8 cellular contexts compared by ENCODE assay signal in the genomic region with DNA sequence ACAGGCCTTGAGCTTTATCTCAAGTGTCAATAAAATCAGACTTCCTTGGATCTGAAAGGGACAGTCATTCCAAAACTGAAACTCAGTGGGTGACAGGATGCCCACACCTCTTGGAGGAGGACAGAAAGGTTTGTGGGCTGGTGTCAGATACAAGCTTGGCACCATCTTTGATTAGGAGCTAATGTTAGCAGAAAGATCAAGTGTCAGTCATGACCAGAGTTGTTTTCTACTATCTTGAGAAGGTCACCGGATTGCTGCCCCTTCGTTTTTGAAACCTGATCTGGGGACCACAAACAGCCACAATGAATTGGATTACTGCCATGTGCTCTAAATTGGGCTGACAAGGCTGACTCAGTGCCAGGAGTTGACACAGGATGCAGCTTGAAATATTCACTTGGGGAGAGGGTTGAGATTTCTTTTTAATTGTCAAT.
A peak's percentile ranks its signal among the peaks of the same experiment; 100 is the strongest.
DNase-seq lines count a peak whose midpoint lies in the region; ATAC-seq and TF ChIP-seq lines count a peak whose summit lies in the region.

No MANE protein-coding gene starts in this region.

- no peak for TF ChIP-seq CTCF in omental fat pad (IDR thresholded peaks at IDR 0.05)

- intact Hi-C loops in activated naive CD4-positive, alpha-beta T cell treated with anti-CD3 and anti-CD28 coated beads for 36 hours (cut with micrococcal nuclease) = loop anchor here (2.0 to 5.0 kb wide), 3 partner anchors 450 to 779 kb away; no protein-coding TSS in a partner anchor

- H3K27ac Mint-ChIP-seq in activated naive CD4-positive, alpha-beta T cell treated with anti-CD3 and anti-CD28 coated beads for 36 hours = no peak overlapping the region
- no peak overlapping the region for H3K27ac Mint-ChIP-seq in activated CD4-positive, alpha-beta memory T cell treated with anti-CD3 and anti-CD28 coated beads, Interleukin-2, amount 10 ng/mL, durations not matched to agents 7 days and 5 days
- H3K27ac Mint-ChIP-seq in immature natural killer cell = peak overlapping the region in 4 of 6 donors; percentile 12 to 73 (median 50)

- H3K9me3 Mint-ChIP-seq in activated naive CD4-positive, alpha-beta T cell treated with anti-CD3 and anti-CD28 coated beads for 36 hours = no peaks in the 10 kb centered on the region
- H3K9me3 Mint-ChIP-seq in activated CD4-positive, alpha-beta memory T cell treated with anti-CD3 and anti-CD28 coated beads, Interleukin-2, amount 10 ng/mL, durations not matched to agents 7 days and 5 days = no peaks in the 10 kb centered on the region
- H3K9me3 Mint-ChIP-seq in immature natural killer cell = no peaks in the 10 kb centered on the region

- no peaks in the 10 kb centered on the region for H3K27me3 Mint-ChIP-seq in activated naive CD4-positive, alpha-beta T cell treated with anti-CD3 and anti-CD28 coated beads for 36 hours (ENCODE audit: low read depth)
- peaks cover 2% of the 10 kb centered on the region for H3K27me3 Mint-ChIP-seq in activated CD4-positive, alpha-beta memory T cell treated with anti-CD3 and anti-CD28 coated beads, Interleukin-2, amount 10 ng/mL, durations not matched to agents 7 days and 5 days
- peaks cover 0 to 2% (median 1%) of the 10 kb centered on the region in 3 donors for H3K27me3 Mint-ChIP-seq in immature natural killer cell (ENCODE audit: low read depth in 3 of 3)

- no peaks in the 10 kb centered on the region for H3K36me3 Mint-ChIP-seq in activated naive CD4-positive, alpha-beta T cell treated with anti-CD3 and anti-CD28 coated beads for 36 hours (ENCODE audit: low read depth)
- H3K36me3 Mint-ChIP-seq in activated CD4-positive, alpha-beta memory T cell treated with anti-CD3 and anti-CD28 coated beads, Interleukin-2, amount 10 ng/mL, durations not matched to agents 7 days and 5 days (ENCODE audit: low read depth) = no peaks in the 10 kb centered on the region
- H3K36me3 Mint-ChIP-seq in immature natural killer cell = no peaks in the 10 kb centered on the region

- ATAC-seq in omental fat pad (ENCODE audit: low FRiP score) (no peak), esophagus mucosa (no peak)

- no peaks in the 10 kb centered on the region for H3K4me1 Mint-ChIP-seq in activated naive CD4-positive, alpha-beta T cell treated with anti-CD3 and anti-CD28 coated beads for 36 hours (ENCODE audit: low read depth)
- H3K4me1 Mint-ChIP-seq in activated CD4-positive, alpha-beta memory T cell treated with anti-CD3 and anti-CD28 coated beads, Interleukin-2, amount 10 ng/mL, durations not matched to agents 7 days and 5 days = peaks cover 2% of the 10 kb centered on the region
- peaks cover 8 to 29% of the 10 kb centered on the region in 2 donors for H3K4me1 Mint-ChIP-seq in immature natural killer cell

- no peak overlapping the region for H3K4me3 Mint-ChIP-seq in activated naive CD4-positive, alpha-beta T cell treated with anti-CD3 and anti-CD28 coated beads for 36 hours
- no peak overlapping the region for H3K4me3 Mint-ChIP-seq in activated CD4-positive, alpha-beta memory T cell treated with anti-CD3 and anti-CD28 coated beads, Interleukin-2, amount 10 ng/mL, durations not matched to agents 7 days and 5 days
- peak overlapping the region in 2 of 5 donors; percentile 19 to 31 for H3K4me3 Mint-ChIP-seq in immature natural killer cell

- DNase-seq in activated naive CD4-positive, alpha-beta T cell treated with anti-CD3 and anti-CD28 coated beads for 36 hours = peak; percentile 7
- DNase-seq in activated naive CD4-positive, alpha-beta T cell treated with anti-CD3 and anti-CD28 coated beads, Interleukin-2, amount 50 U/mL, for 16 hours = no peak
- DNase-seq in LHCN-M2 (ENCODE audit: low read depth) (peak; percentile 79), immature natural killer cell (peak; percentile 35 to 41 (median 39)), omental fat pad (ENCODE audit: low spot score) (no peak), NCI-H187 treated with DMSO at 0.1 percent for 48 hours (lab: John Stamatoyannopoulos, UW) (no peak)
- DNase-seq in activated CD4-positive, alpha-beta memory T cell treated with anti-CD3 and anti-CD28 coated beads, Interleukin-2, amount 10 ng/mL, durations not matched to agents 7 days and 5 days = peak; percentile 22

- CTCF ChIA-PET in activated naive CD4-positive, alpha-beta T cell treated with anti-CD3 and anti-CD28 coated beads for 36 hours (lab: Charles Lee) = interaction anchor here (0.6 to 1.3 kb wide), 10 partner anchors 9 to 370 kb away, joined by 3 to 4 read pairs (median 3); no protein-coding TSS in a partner anchor
- CTCF ChIA-PET in activated CD4-positive, alpha-beta memory T cell treated with anti-CD3 and anti-CD28 coated beads, Interleukin-2, amount 10 ng/mL, durations not matched to agents 7 days and 5 days (lab: Charles Lee) = interaction anchor here (0.9 to 1.6 kb wide), 9 partner anchors 8 to 300 kb away, joined by 3 to 7 read pairs (median 4); no protein-coding TSS in a partner anchor

- POLR2A ChIA-PET in activated CD4-positive, alpha-beta memory T cell treated with anti-CD3 and anti-CD28 coated beads, Interleukin-2, amount 10 ng/mL, durations not matched to agents 7 days and 5 days (lab: Charles Lee) = interaction anchor here (1.1 kb wide), 1 partner anchor 252 kb away, joined by 4 read pairs; no protein-coding TSS in a partner anchor

Comparison
In these comparisons a context has a peak if more than half of its experiments do, and no peak if none do; other contexts are left out.
1. DNase-seq: peak in activated naive CD4-positive, alpha-beta T cell treated with anti-CD3 and anti-CD28 coated beads for 36 hours (single experiment), LHCN-M2 (single experiment), activated CD4-positive, alpha-beta memory T cell treated with anti-CD3 and anti-CD28 coated beads, Interleukin-2, amount 10 ng/mL, durations not matched to agents 7 days and 5 days (single experiment) and immature natural killer cell (3 of 3); none in activated naive CD4-positive, alpha-beta T cell treated with anti-CD3 and anti-CD28 coated beads, Interleukin-2, amount 50 U/mL, for 16 hours (single experiment), omental fat pad (single experiment) and NCI-H187 treated with DMSO at 0.1 percent for 48 hours (single experiment).
2. H3K27ac Mint-ChIP-seq: peak in immature natural killer cell (4 of 6); none in activated naive CD4-positive, alpha-beta T cell treated with anti-CD3 and anti-CD28 coated beads for 36 hours (single experiment) and activated CD4-positive, alpha-beta memory T cell treated with anti-CD3 and anti-CD28 coated beads, Interleukin-2, amount 10 ng/mL, durations not matched to agents 7 days and 5 days (single experiment).